In the genomic region with DNA sequence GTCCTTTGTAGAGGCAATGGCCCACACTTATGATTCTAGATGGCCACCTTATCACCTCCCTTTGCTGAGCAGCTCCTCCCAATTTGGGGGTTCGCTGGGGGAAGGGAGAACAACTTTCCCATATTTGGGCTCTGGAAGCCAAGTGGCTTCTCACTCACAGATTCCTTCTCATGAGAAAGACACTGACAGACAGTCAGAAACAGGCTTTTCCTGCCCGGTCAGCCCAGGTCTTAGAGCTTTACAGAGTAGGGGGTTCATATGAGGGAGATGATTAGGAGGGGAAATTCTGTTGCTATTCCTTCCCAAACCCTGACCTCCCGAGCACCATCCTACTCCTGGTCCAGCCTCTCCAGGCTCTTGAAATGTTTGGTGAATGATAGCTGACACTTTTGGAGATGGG, we compare ENCODE assay signal across 7 cellular contexts.
"Had no signal": no experiment of that assay in that cellular context is flagged by ENCODE, and none has a peak within 500 bp of the region (broad histone marks: within the 10 kb centered on the region; RNA-seq: fewer than 3 reads in every experiment).

No MANE protein-coding gene starts in this region.

- H3K4me1 ChIP-seq: HAP-1 had no signal

- H2AFZ ChIP-seq: GM23338 had no signal

- H3K27ac ChIP-seq: HL-60 had no signal

- H3K4me3 ChIP-seq: GM23338, HAP-1 had no signal

- H3K4me2 ChIP-seq: GM23338 had no signal

- DNase-seq: H7, HFFc6, KBM-7 had no signal

- H3K9me3 ChIP-seq: HAP-1 had no signal

- FAIRE-seq: HepG2 had no signal

- H3K36me3 ChIP-seq: HAP-1 had no signal
